Comparison of ENCODE assay signal across 7 cellular contexts in genomic region chr11:67429722-67430121, GRCh38. TPM values are rescaled to one million over a fixed set of nuclear protein-coding genes. Genes with fewer than 3 reads are reported as not detected.
DNase-seq lines count a peak whose midpoint lies in the region; FAIRE-seq and TF ChIP-seq lines count a peak whose summit lies in the region.
"Had no signal": no experiment of that assay in that cellular context is flagged by ENCODE, and none has a peak within 500 bp of the region (broad histone marks: within the 10 kb centered on the region; RNA-seq: fewer than 3 reads in every experiment).

No MANE protein-coding gene starts in this region.

- H3K9me3 Mint-ChIP-seq in astrocyte (ENCODE audit: unreplicated experiment) (no peaks in the 10 kb centered on the region), progenitor cell of endocrine pancreas (ENCODE audit: low read depth) (no peaks in the 10 kb centered on the region)

- H3K4me1 ChIP-seq in Loucy (ENCODE audit: insufficient read depth, low read length, poor library complexity, severe bottlenecking): peaks cover 37% of the 10 kb centered on the region
- H3K4me1 ChIP-seq in astrocyte (ENCODE audit: insufficient read depth, low read length): peaks cover 14% of the 10 kb centered on the region
- no peaks in the 10 kb centered on the region for H3K4me1 ChIP-seq in SJCRH30

- no peaks in the 10 kb centered on the region for H3K9me3 ChIP-seq in Loucy (ENCODE audit: insufficient read depth, low read depth, low read length)
- H3K9me3 ChIP-seq in astrocyte (ENCODE audit: insufficient read depth, low read depth, low read length): no peaks in the 10 kb centered on the region
- no peaks in the 10 kb centered on the region for H3K9me3 ChIP-seq in SJCRH30 (replicated peaks)

- no peak for DNase-seq in astrocyte (ENCODE audit: low read depth)
- no peak for DNase-seq in progenitor cell of endocrine pancreas (ENCODE audit: low spot score, unreplicated experiment)
- no peak for DNase-seq in GM12891 (ENCODE audit: insufficient read length, low spot score)
- no peak for DNase-seq in SJCRH30

- H3K36me3 ChIP-seq in Loucy (ENCODE audit: insufficient read depth, low read length) (peaks cover 9% of the 10 kb centered on the region; the same call in 1 of the 2 replicates), astrocyte (ENCODE audit: insufficient read depth, low read length) (peaks cover 8% of the 10 kb centered on the region), SJCRH30 (0 out of 2 replicates have a peak, but pooled peaks cover 2% of the 10 kb centered on the region)

- H3K36me3 Mint-ChIP-seq in astrocyte (ENCODE audit: low read depth, unreplicated experiment) (peaks cover 8% of the 10 kb centered on the region), progenitor cell of endocrine pancreas (ENCODE audit: insufficient read depth) (peaks cover 3% of the 10 kb centered on the region)

- H4K20me1 ChIP-seq in Loucy (ENCODE audit: insufficient read depth, low read length, poor library complexity, severe bottlenecking) (peaks cover 38% of the 10 kb centered on the region), astrocyte (ENCODE audit: insufficient read depth, low read length) (peaks cover 3% of the 10 kb centered on the region)

- TF ChIP-seq CTCF in Loucy (conservative IDR thresholded peaks at IDR 0.05; ENCODE audit: low read length) (no peak), astrocyte (IDR thresholded peaks at IDR 0.05; ENCODE audit: insufficient read depth, low read depth, low read length) (no peak), progenitor cell of endocrine pancreas (IDR thresholded peaks at IDR 0.05; ENCODE audit: unreplicated experiment) (no peak)

- no peaks in the 10 kb centered on the region for H3K27me3 ChIP-seq in Loucy (ENCODE audit: insufficient read depth, low read length, poor library complexity, severe bottlenecking)
- no peaks in the 10 kb centered on the region for H3K27me3 ChIP-seq in astrocyte (ENCODE audit: insufficient read depth, low read length)
- H3K27me3 ChIP-seq in SJCRH30: no peaks in the 10 kb centered on the region

- peak overlapping the region; percentile 97 for H3K4me3 Mint-ChIP-seq in astrocyte (ENCODE audit: unreplicated experiment)
- peak overlapping the region; percentile 95 for H3K4me3 Mint-ChIP-seq in progenitor cell of endocrine pancreas (ENCODE audit: low read depth)

- FAIRE-seq in astrocyte (lab: Jason Lieb, UNC): no peak
- no peak for FAIRE-seq in GM12891 (lab: Jason Lieb, UNC)

- peaks cover 5% of the 10 kb centered on the region; the same call in 1 of the 2 replicates for H3F3A ChIP-seq in Loucy (ENCODE audit: low read depth)

- H3K9ac ChIP-seq in Loucy (ENCODE audit: low read depth, low read length, poor library complexity, severe bottlenecking) (no peak overlapping the region), astrocyte (ENCODE audit: low read length) (peak overlapping the region; percentile 98)

- H3K27ac ChIP-seq in astrocyte (ENCODE audit: low read depth, low read length) (no peak overlapping the region), SJCRH30 (no peak overlapping the region)
- H3K27ac ChIP-seq: SK-N-MC had no signal

- H3K4me3 ChIP-seq in Loucy (ENCODE audit: low read length, poor library complexity, severe bottlenecking) (peak overlapping the region; percentile 79), astrocyte (ENCODE audit: insufficient read depth, low read depth, low read length) (no peak overlapping the region), SJCRH30 (no peak overlapping the region)

- H3K27me3 Mint-ChIP-seq in astrocyte (ENCODE audit: low read depth, unreplicated experiment) (no peaks in the 10 kb centered on the region), progenitor cell of endocrine pancreas (no peaks in the 10 kb centered on the region)

- H3K4me1 Mint-ChIP-seq in astrocyte (ENCODE audit: low read depth, unreplicated experiment) (peaks cover 2% of the 10 kb centered on the region), progenitor cell of endocrine pancreas (ENCODE audit: low read depth) (peaks cover 4% of the 10 kb centered on the region)

- H3K27ac Mint-ChIP-seq in astrocyte (ENCODE audit: unreplicated experiment) (no peak overlapping the region), progenitor cell of endocrine pancreas (no peak overlapping the region)

- TF ChIP-seq POLR2A in GM12891 (IDR thresholded peaks at IDR 0.05; ENCODE audit: low read depth, low read length): no peak

- no peaks in the 10 kb centered on the region for H3K9me2 ChIP-seq in Loucy (replicated peaks; ENCODE audit: low read depth, low read length)

- H3K4me2 ChIP-seq in Loucy (ENCODE audit: low read depth, low read length, poor library complexity, severe bottlenecking): peak overlapping the region; percentile 97
- peak overlapping the region; percentile 100 for H3K4me2 ChIP-seq in astrocyte (ENCODE audit: low read length)

- H3K79me2 ChIP-seq in Loucy (ENCODE audit: insufficient read depth, low read length): peaks cover 59% of the 10 kb centered on the region
- H3K79me2 ChIP-seq in astrocyte (ENCODE audit: insufficient read depth, low read length): peaks cover 26% of the 10 kb centered on the region

- H2AFZ ChIP-seq in Loucy (ENCODE audit: low read length) (no peak overlapping the region), astrocyte (ENCODE audit: low read depth, low read length) (no peak overlapping the region)

TF ChIP-seq in GM12891, 5 proteins besides CTCF, POLR2A, EP300 and RAD21:
- TF ChIP-seq TAF1 (IDR thresholded peaks at IDR 0.05; ENCODE audit: low read depth, low read length) (no peak), POU2F2 (IDR thresholded peaks at IDR 0.05; ENCODE audit: low read depth, low read length) (no peak), POLR2AphosphoS5 (IDR thresholded peaks at IDR 0.05; ENCODE audit: low read depth, low read length) (no peak), SPI1 (IDR thresholded peaks at IDR 0.05; ENCODE audit: low read depth, low read length) (no peak), PAX5 (IDR thresholded peaks at IDR 0.05; ENCODE audit: insufficient read depth, low read length, severe bottlenecking) (no peak)
TF ChIP-seq in GM12891: peak in this region for 0.

RNA-seq across cellular contexts. Expression of gene RPS6KB2, which starts 1.4 kb away (rescaled TPM):
- total RNA-seq in astrocyte (52.9 and 57.0 TPM in 2 replicates), progenitor cell of endocrine pancreas (51.7 and 53.8 TPM in 2 replicates)
- polyA plus RNA-seq in GM12891 (2012; ENCODE audit: low read depth, missing spikeins): 38.0 TPM
- total RNA-seq in SJCRH30 (2014; rRNA removed; shearing (Covaris generic)): 25.9 and 33.5 TPM in 2 replicates

RNA-seq across cellular contexts. Expression of gene PTPRCAP, which starts 7.8 kb away (rescaled TPM):
- total RNA-seq in astrocyte (1.7 and 2.3 TPM in 2 replicates), progenitor cell of endocrine pancreas (0.73 and 2.3 TPM in 2 replicates)
- 179 TPM for polyA plus RNA-seq in GM12891 (2012; ENCODE audit: low read depth, missing spikeins)
- total RNA-seq in SJCRH30 (2014; rRNA removed; shearing (Covaris generic)): 1.1 TPM in 1 of 2 replicates, not detected in the other

RNA-seq across cellular contexts. Expression of gene CORO1B, which starts 13.6 kb away (rescaled TPM):
- total RNA-seq in astrocyte (102 and 124 TPM in 2 replicates), progenitor cell of endocrine pancreas (86.7 and 90.5 TPM in 2 replicates)
- polyA plus RNA-seq in GM12891 (2012; ENCODE audit: low read depth, missing spikeins): 25.2 TPM
- 25.5 and 30.1 TPM in 2 replicates for total RNA-seq in SJCRH30 (2014; rRNA removed; shearing (Covaris generic))

RNA-seq across cellular contexts. Expression of gene CARNS1, which starts 14.2 kb away (rescaled TPM):
- total RNA-seq in astrocyte (0.10 and 0.23 TPM in 2 replicates), progenitor cell of endocrine pancreas (0.29 and 0.53 TPM in 2 replicates)
- 0.23 TPM for polyA plus RNA-seq in GM12891 (2012; ENCODE audit: low read depth, missing spikeins)
- 0.05 and 0.08 TPM in 2 replicates for total RNA-seq in SJCRH30 (2014; rRNA removed; shearing (Covaris generic))

RNA-seq across cellular contexts. Expression of gene GPR152, which starts 22.8 kb away (rescaled TPM):
- total RNA-seq in astrocyte (not detected in 2 replicates), progenitor cell of endocrine pancreas (not detected in 2 replicates)
- not detected for polyA plus RNA-seq in GM12891 (2012; ENCODE audit: low read depth, missing spikeins)
- not detected in 2 replicates for total RNA-seq in SJCRH30 (2014; rRNA removed; shearing (Covaris generic))
- total RNA-seq: M059J had no signal
